ENCODE assay signal across 1 cellular context in the genomic region with DNA sequence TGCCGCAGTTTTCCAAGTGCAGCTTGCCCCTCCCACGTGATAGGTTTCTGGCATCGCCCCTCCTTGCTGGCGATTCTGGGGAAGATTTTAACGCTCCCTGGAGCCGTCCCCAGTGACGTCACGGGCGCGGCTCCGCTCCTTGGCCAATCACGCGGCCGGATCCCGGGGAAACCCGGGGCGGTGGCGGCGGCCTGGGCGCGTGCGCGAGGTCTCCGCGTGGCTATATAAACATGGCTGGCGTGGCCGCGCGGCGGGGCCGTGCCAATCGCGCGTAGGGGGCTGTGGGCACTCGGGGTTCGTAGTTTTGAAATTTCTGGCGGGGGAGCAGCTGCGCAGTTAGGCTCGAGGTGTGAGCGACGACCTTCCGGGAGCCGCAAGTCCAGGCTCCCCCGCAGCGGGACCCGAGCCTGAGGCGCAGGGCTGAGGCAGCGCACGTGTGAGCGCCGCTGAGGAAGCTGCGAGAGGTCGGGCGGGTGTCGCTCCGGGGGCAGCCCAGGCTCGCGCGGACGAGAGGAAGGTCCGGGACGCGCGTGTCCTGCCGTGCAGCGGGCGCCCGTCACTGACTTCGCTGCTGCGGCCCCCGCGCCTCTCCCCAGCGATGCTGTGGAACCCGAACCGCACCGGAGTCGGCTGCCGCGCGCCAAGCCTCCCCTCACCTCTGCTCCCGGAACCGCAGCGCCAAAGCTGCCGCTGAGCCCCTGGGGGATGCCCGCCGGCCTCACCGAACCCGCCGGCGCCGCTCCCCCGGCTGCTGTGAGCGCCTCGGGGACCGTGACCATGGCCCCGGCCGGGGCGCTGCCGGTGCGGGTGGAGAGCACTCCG.
TF ChIP-seq lines count a peak whose summit lies in the region.

Gene TAF4B (plus strand): TSS at position 217 of the 822 bp plus-strand sequence. CDS start 489 bp downstream, at position 706.

TF ChIP-seq in H1, 55 proteins besides CTCF, POLR2A, EP300 and RAD21:
- TF ChIP-seq, protein P1, sequence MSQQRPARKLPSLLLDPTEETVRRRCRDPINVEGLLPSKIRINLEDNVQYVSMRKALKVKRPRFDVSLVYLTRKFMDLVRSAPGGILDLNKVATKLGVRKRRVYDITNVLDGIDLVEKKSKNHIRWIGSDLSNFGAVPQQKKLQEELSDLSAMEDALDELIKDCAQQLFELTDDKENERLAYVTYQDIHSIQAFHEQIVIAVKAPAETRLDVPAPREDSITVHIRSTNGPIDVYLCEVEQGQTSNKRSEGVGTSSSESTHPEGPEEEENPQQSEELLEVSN (IDR thresholded peaks at IDR 0.05), result peak; percentile 87
- TF ChIP-seq TBP (IDR thresholded peaks at IDR 0.05; ENCODE audit: low read depth, low read length) (peak; percentile 80), CREB1 (IDR thresholded peaks at IDR 0.05) (peak; percentile 86), HDAC6 (IDR thresholded peaks at IDR 0.05; ENCODE audit: low read depth, low read length) (no peak), NRF1 (IDR thresholded peaks at IDR 0.05; ENCODE audit: low read depth, low read length) (peak; percentile 56), POLR2AphosphoS5 (IDR thresholded peaks at IDR 0.05; ENCODE audit: low read depth, low read length) (peak; percentile 71), ASH2L (IDR thresholded peaks at IDR 0.05; ENCODE audit: low read length) (peak; percentile 99), HDAC2 (IDR thresholded peaks at IDR 0.05; ENCODE audit: borderline replicate concordance in 1 of 2, low read depth in 2 of 2, low read length in 2 of 2) (peak in 1 of 2 experiments; percentile 91; a peak in 2 of 4 replicates), SUZ12 (IDR thresholded peaks at IDR 0.05; ENCODE audit: low read length) (no peak), RBBP5 (IDR thresholded peaks at IDR 0.05; ENCODE audit: borderline replicate concordance, low read depth, low read length) (peak; percentile 63; the same call in 1 of the 2 replicates), KDM1A (IDR thresholded peaks at IDR 0.05; ENCODE audit: borderline replicate concordance, low read length) (0 out of 2 replicates have a peak, but pooled peaks have one; percentile 30), SAP30 (IDR thresholded peaks at IDR 0.05; ENCODE audit: insufficient read depth, insufficient replicate concordance, low read length) (no peak), YY1 (IDR thresholded peaks at IDR 0.05; ENCODE audit: low read depth, low read length) (peak; percentile 69; the same call in 1 of the 2 replicates), KDM4A (IDR thresholded peaks at IDR 0.05; ENCODE audit: low read depth, low read length, severe bottlenecking) (peak; percentile 81), SRF (IDR thresholded peaks at IDR 0.05; ENCODE audit: low read depth, low read length) (no peak), CHD2 (IDR thresholded peaks at IDR 0.05; ENCODE audit: low read length) (no peak), PHF8 (conservative IDR thresholded peaks at IDR 0.05; ENCODE audit: low read depth, low read length) (peak; percentile 79), GABPA (IDR thresholded peaks at IDR 0.05; ENCODE audit: borderline replicate concordance, insufficient read depth, low read length) (no peak), TAF1 (IDR thresholded peaks at IDR 0.05; ENCODE audit: low read depth, low read length) (peak; percentile 58), BACH1 (IDR thresholded peaks at IDR 0.05; ENCODE audit: low read length) (0 out of 2 replicates have a peak, but pooled peaks have one; percentile 46)
- TF ChIP-seq, protein P2, sequence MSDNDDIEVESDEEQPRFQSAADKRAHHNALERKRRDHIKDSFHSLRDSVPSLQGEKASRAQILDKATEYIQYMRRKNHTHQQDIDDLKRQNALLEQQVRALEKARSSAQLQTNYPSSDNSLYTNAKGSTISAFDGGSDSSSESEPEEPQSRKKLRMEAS (IDR thresholded peaks at IDR 0.05), result peak; percentile 97
- TF ChIP-seq, protein P3, sequence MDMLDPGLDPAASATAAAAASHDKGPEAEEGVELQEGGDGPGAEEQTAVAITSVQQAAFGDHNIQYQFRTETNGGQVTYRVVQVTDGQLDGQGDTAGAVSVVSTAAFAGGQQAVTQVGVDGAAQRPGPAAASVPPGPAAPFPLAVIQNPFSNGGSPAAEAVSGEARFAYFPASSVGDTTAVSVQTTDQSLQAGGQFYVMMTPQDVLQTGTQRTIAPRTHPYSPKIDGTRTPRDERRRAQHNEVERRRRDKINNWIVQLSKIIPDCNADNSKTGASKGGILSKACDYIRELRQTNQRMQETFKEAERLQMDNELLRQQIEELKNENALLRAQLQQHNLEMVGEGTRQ (IDR thresholded peaks at IDR 0.05; ENCODE audit: low read length), result peak; percentile 66
